19 cellular contexts compared by ENCODE assay signal in the genomic region with DNA sequence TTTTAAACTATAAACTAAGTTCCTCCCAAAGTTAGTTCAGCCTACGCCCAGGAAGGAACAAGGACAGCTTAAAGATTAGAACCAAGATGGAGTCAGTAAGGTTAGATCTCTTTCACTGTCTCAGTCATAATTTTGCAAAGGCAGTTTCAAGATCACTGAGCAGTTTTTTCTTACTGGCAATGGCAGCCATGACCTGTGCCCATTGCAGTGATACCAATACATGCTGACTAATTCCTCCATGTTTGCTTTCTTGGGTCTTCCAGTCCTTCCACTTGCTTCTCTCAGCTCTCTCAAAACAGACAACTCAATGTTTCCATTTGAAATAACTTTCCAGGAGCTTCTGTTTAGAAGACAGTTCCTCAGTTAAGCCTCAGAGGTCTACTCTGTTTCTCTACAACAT.
DNase-seq lines count a peak whose midpoint lies in the region; ATAC-seq, FAIRE-seq and TF ChIP-seq lines count a peak whose summit lies in the region.
"Had no signal": no experiment of that assay in that cellular context is flagged by ENCODE, and none has a peak within 500 bp of the region (broad histone marks: within the 10 kb centered on the region; RNA-seq: fewer than 3 reads in every experiment).

No MANE protein-coding gene starts in this region.

- intact Hi-C loops in K562 (cut with micrococcal nuclease), result no loop called here

- ATAC-seq in GM18868 (IDR thresholded peaks at IDR 0.05; ENCODE audit: unreplicated experiment) (peak; percentile 58), GM23338 (no peak), K562 (no peak), HG03280 (IDR thresholded peaks at IDR 0.05; ENCODE audit: unreplicated experiment) (no peak)
- ATAC-seq: CD8-positive, alpha-beta T cell; HCT116 had no signal

- no peak overlapping the region for H3K9ac ChIP-seq in K562 (ENCODE audit: insufficient read depth in 1 of 2, low read depth in 2 of 2, low read length in 2 of 2)
- H3K9ac ChIP-seq in smooth muscle cell (ENCODE audit: low read depth), result no peak overlapping the region
- H3K9ac ChIP-seq: BLaER1 had no signal

- H3K9me3 Mint-ChIP-seq in GM23338, result peaks cover 5% of the 10 kb centered on the region; the same call in 1 of the 3 replicates
- H3K9me3 Mint-ChIP-seq in nephron, result no peaks in the 10 kb centered on the region

- H3K27me3 ChIP-seq in GM23338 (ENCODE audit: insufficient read depth) (no peaks in the 10 kb centered on the region), K562 (ENCODE audit: control insufficient read depth in 2 of 2, insufficient read depth in 2 of 2, low read length in 2 of 2) (no peaks in the 10 kb centered on the region), smooth muscle cell (ENCODE audit: low read depth) (no peaks in the 10 kb centered on the region), BE2C (no peaks in the 10 kb centered on the region)
- H3K27me3 ChIP-seq: BLaER1 had no signal

- H4K20me1 ChIP-seq in GM23338 (replicated peaks; ENCODE audit: insufficient read depth), result no peaks in the 10 kb centered on the region
- H4K20me1 ChIP-seq in K562 (replicated peaks; ENCODE audit: control insufficient read depth, insufficient read depth, low read length), result no peaks in the 10 kb centered on the region
- no peaks in the 10 kb centered on the region for H4K20me1 ChIP-seq in smooth muscle cell (ENCODE audit: low read depth)
- H4K20me1 ChIP-seq: BLaER1 had no signal

- H3K27me3 Mint-ChIP-seq in GM23338 (ENCODE audit: insufficient read depth, low read depth, poor library complexity) (peaks cover 2% of the 10 kb centered on the region), nephron (ENCODE audit: low read depth) (no peaks in the 10 kb centered on the region)
- H3K27me3 Mint-ChIP-seq: CD4-positive, CD25-positive, alpha-beta regulatory T cell had no signal

- POLR2A ChIA-PET in K562 (lab: Yijun Ruan, JAX), result interaction anchor here (0.6 kb wide), 1 partner anchor 1077 kb away, joined by 3 read pairs; no protein-coding TSS in a partner anchor

- H3K4me3 Mint-ChIP-seq in GM23338 (no peak overlapping the region), nephron (no peak overlapping the region)
- H3K4me3 Mint-ChIP-seq: CD4-positive, CD25-positive, alpha-beta regulatory T cell; CD8-positive, alpha-beta T cell; H9 had no signal

- H3K9me2 ChIP-seq in GM23338 (ENCODE audit: insufficient read depth), result peaks cover 6% of the 10 kb centered on the region; the same call in 1 of the 2 replicates

- H3F3A ChIP-seq in GM23338 (replicated peaks; ENCODE audit: low read depth) (0 out of 2 replicates have a peak, but pooled peaks cover 8% of the 10 kb centered on the region), smooth muscle cell (ENCODE audit: low read depth) (no peaks in the 10 kb centered on the region)

- CTCF ChIA-PET in K562 (lab: Yijun Ruan, JAX; ENCODE audit: low intra/inter-chr PET ratio), result no interaction called here

- TF ChIP-seq CTCF in GM23338 (conservative IDR thresholded peaks at IDR 0.05; ENCODE audit: low read depth in 2 of 2) (no peak), K562 (IDR thresholded peaks at IDR 0.05 in 2 of 3, conservative IDR thresholded peaks at IDR 0.05 in 1 of 3; ENCODE audit: insufficient read depth in 2 of 3, low read depth in 1 of 3, low read length in 3 of 3) (no peak), nephron (IDR thresholded peaks at IDR 0.05; ENCODE audit: unreplicated experiment in 3 of 3) (no peak), smooth muscle cell (IDR thresholded peaks at IDR 0.05; ENCODE audit: borderline replicate concordance, insufficient read depth, poor library complexity, severe bottlenecking) (no peak), BE2C (IDR thresholded peaks at IDR 0.05; ENCODE audit: low read depth, low read length) (no peak)

- no peak for TF ChIP-seq RAD21 in K562 (CRISPR knock-in tag; conservative IDR thresholded peaks at IDR 0.05 in 1 of 2, IDR thresholded peaks at IDR 0.05 in 1 of 2)

- BruUV-seq in K562 (replicated peaks; lab: Mats Ljungman, UMichigan), result no TSS peak

- H3K36me3 Mint-ChIP-seq in GM23338 (ENCODE audit: low read depth), result peaks cover 12% of the 10 kb centered on the region; the same call in 2 of the 3 replicates
- no peaks in the 10 kb centered on the region for H3K36me3 Mint-ChIP-seq in nephron (ENCODE audit: low read depth)
- H3K36me3 Mint-ChIP-seq: CD4-positive, CD25-positive, alpha-beta regulatory T cell; CD8-positive, alpha-beta T cell had no signal

- H3K4me1 ChIP-seq in GM23338 (ENCODE audit: insufficient read depth), result peaks cover 39% of the 10 kb centered on the region
- H3K4me1 ChIP-seq in K562 (replicated peaks in 1 of 2; ENCODE audit: control insufficient read depth in 2 of 2, insufficient read depth in 2 of 2, low read length in 2 of 2), result no peaks in the 10 kb centered on the region
- no peaks in the 10 kb centered on the region for H3K4me1 ChIP-seq in smooth muscle cell (ENCODE audit: low read depth)
- no peaks in the 10 kb centered on the region for H3K4me1 ChIP-seq in BE2C
- H3K4me1 ChIP-seq: BLaER1, Caco-2 had no signal

- H3K27ac Mint-ChIP-seq in GM23338, result no peak overlapping the region
- H3K27ac Mint-ChIP-seq in nephron, result peak overlapping the region in 2 of 3 experiments; percentile 79 to 94
- H3K27ac Mint-ChIP-seq: CD4-positive, CD25-positive, alpha-beta regulatory T cell; CD8-positive, alpha-beta T cell had no signal

- H2AFZ ChIP-seq in GM23338, result peak overlapping the region; percentile 53; the same call in 1 of the 2 replicates
- no peak overlapping the region for H2AFZ ChIP-seq in K562 (ENCODE audit: low read depth, low read length)
- H2AFZ ChIP-seq in smooth muscle cell (ENCODE audit: low read depth), result no peak overlapping the region

- H3K9me3 ChIP-seq in K562 (replicated peaks; ENCODE audit: control insufficient read depth, insufficient read depth, low read depth, low read length), result no peaks in the 10 kb centered on the region
- no peaks in the 10 kb centered on the region for H3K9me3 ChIP-seq in smooth muscle cell (replicated peaks; ENCODE audit: low read depth)
- H3K9me3 ChIP-seq in BE2C, result no peaks in the 10 kb centered on the region
- H3K9me3 ChIP-seq: BLaER1, Caco-2 had no signal

- TF ChIP-seq EP300 in K562 (IDR thresholded peaks at IDR 0.05; ENCODE audit: low read length), result no peak

- H3K9me1 ChIP-seq in K562 (ENCODE audit: control insufficient read depth, insufficient read depth, low read length), result no peaks in the 10 kb centered on the region

- H3K4me3 ChIP-seq in GM23338 (no peak overlapping the region), K562 (no peak overlapping the region), smooth muscle cell (no peak overlapping the region), BE2C (ENCODE audit: low read depth, low read length) (no peak overlapping the region)
- H3K4me3 ChIP-seq: BLaER1 had no signal

- no peak for TF ChIP-seq POLR2A in K562 (conservative IDR thresholded peaks at IDR 0.05)

- H3K27ac ChIP-seq in GM23338 (ENCODE audit: low read depth) (peak overlapping the region; percentile 51; the same call in 1 of the 2 replicates), K562 (ENCODE audit: extremely low read depth, low read depth, low read length) (no peak overlapping the region), smooth muscle cell (ENCODE audit: low read depth) (no peak overlapping the region)
- H3K27ac ChIP-seq: BLaER1, C4-2B had no signal

- H3K36me3 ChIP-seq in GM23338 (ENCODE audit: insufficient read depth) (no peaks in the 10 kb centered on the region), K562 (ENCODE audit: control insufficient read depth, insufficient read depth, low read length) (no peaks in the 10 kb centered on the region), smooth muscle cell (ENCODE audit: low read depth) (no peaks in the 10 kb centered on the region), BE2C (no peaks in the 10 kb centered on the region)
- H3K36me3 ChIP-seq: BLaER1 had no signal

- no peak for FAIRE-seq in K562 (lab: Jason Lieb, UNC)
- FAIRE-seq: G401.6, GM12891, GM18507 had no signal

- in situ Hi-C loops in K562 (cut with MboI), result no loop called here

- WGBS in K562 (ENCODE audit: insufficient coverage, low coverage, missing lambda C conversion rate), result 0% methylated on average over 1 of the region's 1 CpG
- WGBS in smooth muscle cell (ENCODE audit: low lambda C conversion rate), result 92% methylated on average over 1 of the region's 1 CpG

- no peak overlapping the region for H3K4me2 ChIP-seq in GM23338
- no peak overlapping the region for H3K4me2 ChIP-seq in K562 (ENCODE audit: insufficient read depth, low read length)
- no peak overlapping the region for H3K4me2 ChIP-seq in smooth muscle cell
- H3K4me2 ChIP-seq: BLaER1 had no signal

- no peak for DNase-seq in GM23338 (ENCODE audit: low spot score)
- DNase-seq in K562 (ENCODE audit: extremely low read depth in 1 of 4, low spot score in 3 of 4), result no peak
- no peak for DNase-seq in smooth muscle cell (lab: John Stamatoyannopoulos, UW; ENCODE audit: unreplicated experiment)
- no peak for DNase-seq in BE2C
- DNase-seq: Caco-2; CD4-positive, CD25-positive, alpha-beta regulatory T cell; CD8-positive, alpha-beta T cell; DMS153; DND-41; H9 had no signal

- H3K79me2 ChIP-seq in GM23338 (replicated peaks; ENCODE audit: insufficient read depth) (no peaks in the 10 kb centered on the region), K562 (ENCODE audit: control insufficient read depth, insufficient read depth, low read length) (no peaks in the 10 kb centered on the region), smooth muscle cell (ENCODE audit: low read depth) (no peaks in the 10 kb centered on the region)

- H3K4me1 Mint-ChIP-seq in GM23338, result peaks cover 33% of the 10 kb centered on the region
- peaks cover 16% of the 10 kb centered on the region for H3K4me1 Mint-ChIP-seq in nephron
- H3K4me1 Mint-ChIP-seq: CD4-positive, CD25-positive, alpha-beta regulatory T cell had no signal

TF ChIP-seq in K562, 482 proteins besides CTCF, POLR2A, EP300 and RAD21:
- TF ChIP-seq CREM (IDR thresholded peaks at IDR 0.05; ENCODE audit: low read depth) (no peak), DMBX1 (CRISPR knock-in tag; IDR thresholded peaks at IDR 0.05; ENCODE audit: borderline replicate concordance) (peak; percentile 54; the same call in 1 of the 2 replicates)
TF ChIP-seq in K562: peak in this region for 1.
